ENCODE assay signal across 16 cellular contexts in the genomic region with DNA sequence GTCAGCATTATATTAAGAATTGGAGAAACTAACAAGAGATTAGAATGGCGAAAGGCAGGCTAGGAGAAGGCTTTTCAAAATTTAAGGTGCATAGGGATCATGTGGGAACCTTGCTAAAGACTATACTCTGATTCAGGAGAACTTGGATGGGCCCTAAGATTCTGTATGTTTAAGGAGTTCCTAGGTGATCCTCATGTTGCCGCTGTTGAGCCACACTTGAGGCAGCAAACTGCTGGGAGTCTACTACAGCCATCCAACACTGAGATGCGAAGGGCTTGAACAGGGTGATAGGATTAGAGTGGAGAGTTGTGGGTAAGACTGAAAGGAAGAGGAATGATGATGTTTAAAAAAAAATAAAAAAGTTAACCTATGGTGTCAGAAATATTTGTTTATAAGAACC.
DNase-seq lines count a peak whose midpoint lies in the region; ATAC-seq, FAIRE-seq and TF ChIP-seq lines count a peak whose summit lies in the region.
"Had no signal": no experiment of that assay in that cellular context is flagged by ENCODE, and none has a peak within 500 bp of the region (broad histone marks: within the 10 kb centered on the region; RNA-seq: fewer than 3 reads in every experiment).

No MANE protein-coding gene starts in this region.

- H3K4me1 ChIP-seq in endodermal cell (ENCODE audit: control insufficient read depth, insufficient read depth, low read length): no peaks in the 10 kb centered on the region

- H3K4me3 Mint-ChIP-seq in endodermal cell: no peak overlapping the region
- H3K4me3 Mint-ChIP-seq: CD4-positive, alpha-beta memory T cell; T-helper 1 cell treated with Interleukin-12 subunit alpha and Interleukin-12 subunit beta and Interleukin-4 antibody, amounts not matched to agents 30 μg/mL and 1 μg/mL, for 36 hours had no signal

- H3K9me3 Mint-ChIP-seq in endodermal cell: peaks cover 42% of the 10 kb centered on the region

- no peak overlapping the region for H3K27ac ChIP-seq in endodermal cell (ENCODE audit: low read depth, low read length)
- H3K27ac ChIP-seq: 22Rv1, PC-9 had no signal

- peaks cover 2% of the 10 kb centered on the region for H3K27me3 Mint-ChIP-seq in endodermal cell (ENCODE audit: insufficient read depth)
- H3K27me3 Mint-ChIP-seq: CD4-positive, alpha-beta memory T cell had no signal

- H3K9ac ChIP-seq in endodermal cell (ENCODE audit: extremely low read depth, low read length, poor library complexity, severe bottlenecking): no peak overlapping the region

- TF ChIP-seq CTCF in endodermal cell (conservative IDR thresholded peaks at IDR 0.05): peak; percentile 56
- TF ChIP-seq CTCF in D721Med (IDR thresholded peaks at IDR 0.05; ENCODE audit: insufficient read depth, missing control alignments): no peak

- no peaks in the 10 kb centered on the region for H3K9me3 ChIP-seq in endodermal cell (ENCODE audit: control insufficient read depth, low read length)

- H3K36me3 ChIP-seq in endodermal cell (ENCODE audit: control insufficient read depth, insufficient read depth, low read length): no peaks in the 10 kb centered on the region

- H3K36me3 Mint-ChIP-seq in endodermal cell (ENCODE audit: low read depth): no peaks in the 10 kb centered on the region
- H3K36me3 Mint-ChIP-seq: CD4-positive, alpha-beta memory T cell had no signal

- no peak for ATAC-seq in GM21381 (IDR thresholded peaks at IDR 0.05; ENCODE audit: unreplicated experiment)
- ATAC-seq: K562 had no signal

- no peak for FAIRE-seq in D721Med (lab: Jason Lieb, UNC)
- FAIRE-seq: K562 had no signal

- H3K27me3 ChIP-seq in endodermal cell (ENCODE audit: control insufficient read depth, insufficient read depth, low read length, poor library complexity, severe bottlenecking): no peaks in the 10 kb centered on the region

- no peak overlapping the region for H3K27ac Mint-ChIP-seq in endodermal cell
- H3K27ac Mint-ChIP-seq: CD4-positive, alpha-beta memory T cell; T-helper 1 cell treated with Interleukin-12 subunit alpha and Interleukin-12 subunit beta and Interleukin-4 antibody, amounts not matched to agents 30 μg/mL and 1 μg/mL, for 36 hours had no signal

- H3K4me3 ChIP-seq in endodermal cell (ENCODE audit: low read length): no peak overlapping the region
- H3K4me3 ChIP-seq: K562, PC-9 had no signal

- 85 to 93% methylated on average over 2 to 3 of the region's 3 CpGs for WGBS in endodermal cell (ENCODE audit: insufficient coverage in 1 of 2, insufficient read length in 1 of 2), 2 experiments

- DNase-seq in DMS53 (lab: John Stamatoyannopoulos, UW) (peak; percentile 9), DMS53 treated with DMSO at 0.1 percent for 48 hours (lab: John Stamatoyannopoulos, UW; ENCODE audit: unreplicated experiment) (no peak), H4 (ENCODE audit: low spot score) (peak; percentile 14), NCI-H69 (lab: John Stamatoyannopoulos, UW) (peak; percentile 34), endodermal cell (peak; percentile 54), D721Med (ENCODE audit: insufficient read length, low spot score) (no peak), glomerular visceral epithelial cell (ENCODE audit: extremely low spot score) (no peak)
- DNase-seq: CD4-positive, alpha-beta memory T cell; DMS79; NCI-H1417; NCI-H187; PC-9 had no signal

- no peaks in the 10 kb centered on the region for H3K4me1 Mint-ChIP-seq in endodermal cell
- H3K4me1 Mint-ChIP-seq: CD4-positive, alpha-beta memory T cell had no signal

Comparison
In these comparisons a context has a peak if more than half of its experiments do, and no peak if none do; other contexts are left out.
1. DNase-seq: peak in DMS53 (single experiment), H4 (single experiment), NCI-H69 (single experiment) and endodermal cell (single experiment); none in DMS53 treated with DMSO at 0.1 percent for 48 hours (single experiment), D721Med (single experiment) and glomerular visceral epithelial cell (single experiment).